In genomic region chr13:49897713-49898112, GRCh38 we compare ENCODE assay signal across 29 cellular contexts.
"Had no signal": no experiment of that assay in that cellular context is flagged by ENCODE, and none has a peak within 500 bp of the region (broad histone marks: within the 10 kb centered on the region; RNA-seq: fewer than 3 reads in every experiment).

No MANE protein-coding gene starts in this region.

- H3K4me1 ChIP-seq: colonic mucosa, esophagus muscularis mucosa, esophagus squamous epithelium, gastrocnemius medialis, gastroesophageal sphincter, heart left ventricle, heart right ventricle had no signal

- H3K4me2 ChIP-seq: hepatocyte had no signal

- H3K79me2 ChIP-seq: hepatocyte had no signal

- H3K4me3 Mint-ChIP-seq: dendritic cell treated with granulocyte-macrophage colony-stimulating factor and Interleukin-4, amounts not matched to agents 40 ng/mL and 50 ng/mL, for 4 days; effector memory CD8-positive, alpha-beta T cell; endodermal cell had no signal

- H3K27ac ChIP-seq: colonic mucosa, coronary artery, dorsolateral prefrontal cortex, epithelial cell of prostate, esophagus muscularis mucosa, esophagus squamous epithelium, gastrocnemius medialis, gastroesophageal sphincter, heart left ventricle, heart right ventricle, hepatocyte had no signal

- FAIRE-seq: endometrium, endothelial cell of umbilical vein, frontal cortex had no signal

- H3K36me3 ChIP-seq: colonic mucosa, esophagus muscularis mucosa, esophagus squamous epithelium, gastrocnemius medialis, gastroesophageal sphincter, heart left ventricle, heart right ventricle had no signal

- H2AFZ ChIP-seq: hepatocyte had no signal

- DNase-seq: colonic mucosa; cortex of kidney; dermis blood vessel endothelial cell; dorsolateral prefrontal cortex; effector CD4-positive, alpha-beta T cell; effector CD8-positive, alpha-beta T cell; effector memory CD4-positive, alpha-beta T cell; effector memory CD8-positive, alpha-beta T cell; endodermal cell; erythroblast; esophagus squamous epithelium; foreskin fibroblast; foreskin melanocyte; gastrocnemius medialis; glutamatergic neuron; head of caudate nucleus; heart left ventricle; heart right ventricle; hippocampal formation had no signal

- H3K27ac Mint-ChIP-seq: dendritic cell treated with granulocyte-macrophage colony-stimulating factor and Interleukin-4, amounts not matched to agents 40 ng/mL and 50 ng/mL, for 4 days; effector memory CD8-positive, alpha-beta T cell; endodermal cell had no signal

- H3K27me3 ChIP-seq: colonic mucosa, dorsolateral prefrontal cortex, esophagus muscularis mucosa, esophagus squamous epithelium, gastrocnemius medialis, gastroesophageal sphincter, heart left ventricle, heart right ventricle had no signal

- H3K9me3 ChIP-seq: colonic mucosa, esophagus muscularis mucosa, esophagus squamous epithelium, gastrocnemius medialis, gastroesophageal sphincter, heart left ventricle, heart right ventricle had no signal

- H3K9me3 Mint-ChIP-seq: dendritic cell treated with granulocyte-macrophage colony-stimulating factor and Interleukin-4, amounts not matched to agents 40 ng/mL and 50 ng/mL, for 4 days; effector memory CD8-positive, alpha-beta T cell; endodermal cell had no signal

- ATAC-seq: effector memory CD8-positive, alpha-beta T cell; esophagus mucosa; gastrocnemius medialis; gastroesophageal sphincter; heart left ventricle; heart right ventricle had no signal

- H3K4me1 Mint-ChIP-seq: endodermal cell had no signal

- H3K4me3 ChIP-seq: colonic mucosa, coronary artery, dorsolateral prefrontal cortex, esophagus muscularis mucosa, esophagus squamous epithelium, gastrocnemius medialis, gastroesophageal sphincter, heart left ventricle, heart right ventricle, hepatocyte had no signal
